6 cellular contexts compared by ENCODE assay signal in the genomic region with DNA sequence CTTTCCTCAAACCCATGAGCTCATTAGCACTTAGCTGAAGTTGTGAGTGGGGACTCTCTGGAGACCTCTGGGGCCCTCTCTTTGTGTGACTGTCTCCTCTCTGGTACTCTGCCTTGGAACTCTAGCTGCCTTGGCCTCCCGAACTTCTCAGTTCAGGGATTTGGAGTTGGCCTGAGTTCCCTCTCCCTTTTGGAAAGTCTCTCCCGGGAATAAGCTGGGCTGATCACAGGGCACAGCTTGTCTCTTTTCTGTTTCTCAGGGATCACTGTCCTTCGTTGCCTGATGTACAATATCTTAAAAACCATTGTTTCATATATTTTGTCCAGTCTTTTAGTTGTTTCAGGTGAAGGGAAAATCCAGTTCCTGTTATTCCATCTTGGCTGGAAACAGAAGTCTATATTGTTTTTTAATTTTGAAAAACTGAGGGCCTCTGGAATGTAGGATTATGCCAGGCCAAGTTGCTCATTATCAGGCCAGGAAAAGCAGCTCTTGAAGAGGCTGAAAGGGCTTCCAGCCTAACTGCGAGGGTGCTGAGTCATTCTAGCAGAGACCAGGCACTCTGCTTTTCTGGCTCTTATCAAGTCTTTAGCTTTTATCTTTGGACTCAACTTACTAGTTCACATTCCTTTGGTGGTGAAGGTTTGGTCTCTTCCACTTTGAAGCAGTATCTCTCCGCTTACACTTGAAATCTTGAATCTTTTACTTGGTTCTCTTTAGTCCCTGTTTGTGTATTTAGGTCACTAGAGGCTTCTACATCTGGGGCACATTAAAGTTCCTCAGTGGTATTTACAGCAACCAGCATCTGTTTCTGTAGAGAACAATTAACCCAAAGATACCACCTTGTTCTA. TPM values are rescaled to one million over a fixed set of nuclear protein-coding genes. Genes with fewer than 3 reads are reported as not detected.
DNase-seq lines count a peak whose midpoint lies in the region; TF ChIP-seq lines count a peak whose summit lies in the region.

No MANE protein-coding gene starts in this region.

- TF ChIP-seq CTCF in mammary epithelial cell (conservative IDR thresholded peaks at IDR 0.05 in 1 of 2, IDR thresholded peaks at IDR 0.05 in 1 of 2; ENCODE audit: extremely low read depth in 1 of 2, insufficient read depth in 1 of 2, low read depth in 1 of 2, low read length in 2 of 2): no peak
- TF ChIP-seq CTCF in ovary (IDR thresholded peaks at IDR 0.05): no peak
- TF ChIP-seq CTCF in RWPE1 (conservative IDR thresholded peaks at IDR 0.05; ENCODE audit: low read depth): no peak

- dilution Hi-C loops in mammary epithelial cell (cut with HindIII; ENCODE audit: low sequenced_read_pairs): no loop called here

- H3K27me3 ChIP-seq in mammary epithelial cell (ENCODE audit: insufficient read depth, low read length) (no peaks in the 10 kb centered on the region), ovary (no peaks in the 10 kb centered on the region)

- H3K27ac ChIP-seq in mammary epithelial cell (ENCODE audit: insufficient read depth, low read depth, low read length): no peak overlapping the region
- peak overlapping the region; percentile 26 to 90 for H3K27ac ChIP-seq in ovary
- no peak overlapping the region for H3K27ac ChIP-seq in RWPE1

- WGBS in mammary epithelial cell (ENCODE audit: low coverage, missing lambda C conversion rate): 54% methylated on average over 5 of the region's 5 CpGs
- 6 to 14% (median 8%) methylated on average over 5 of the region's 5 CpGs for WGBS in ovary, 3 donors

- no peak for TF ChIP-seq POLR2A in ovary (IDR thresholded peaks at IDR 0.05)

- peak; percentile 54 for DNase-seq in DMS 273 (lab: John Stamatoyannopoulos, UW; ENCODE audit: unreplicated experiment)
- no peak for DNase-seq in DMS 273 treated with DMSO at 0.1 percent for 48 hours (lab: John Stamatoyannopoulos, UW)
- peak; percentile 40 for DNase-seq in mammary epithelial cell
- peak; percentile 46 to 69 (median 65) for DNase-seq in ovary
- DNase-seq in GOT3 (lab: John Stamatoyannopoulos, UW): no peak
- DNase-seq in RWPE1 (ENCODE audit: low spot score): no peak

- no peak for TF ChIP-seq EP300 in ovary (IDR thresholded peaks at IDR 0.05)

- no peak overlapping the region for H3K9ac ChIP-seq in mammary epithelial cell (ENCODE audit: insufficient read depth, low read length)

- in situ Hi-C loops in mammary epithelial cell (cut with MboI; ENCODE audit: low sequenced_read_pairs in 2 of 2): no loop called here

- no peaks in the 10 kb centered on the region for H3K79me2 ChIP-seq in mammary epithelial cell (ENCODE audit: insufficient read depth, low read length)

- H2AFZ ChIP-seq in mammary epithelial cell (ENCODE audit: low read depth, low read length): peak overlapping the region; percentile 57

- BruUV-seq in mammary epithelial cell (replicated peaks; lab: Mats Ljungman, UMichigan): no TSS peak

- intact Hi-C loops in mammary epithelial cell (cut with micrococcal nuclease): loop anchor here (2.0 kb wide), 2 partner anchors 136 to 204 kb away; no protein-coding TSS in a partner anchor
- intact Hi-C loops in ovary (cut with DNase I): loop anchor here in 1 of 4 donors (5.0 kb wide), 1 partner anchor 112 kb away; no protein-coding TSS in a partner anchor

- POLR2A ChIA-PET in RWPE1 (lab: Yijun Ruan, JAX; ENCODE audit: low non-redundant PET): interaction anchor here (0.6 kb wide), 1 partner anchor 135 kb away, joined by 3 read pairs; no protein-coding TSS in a partner anchor

- H3K36me3 ChIP-seq in mammary epithelial cell (ENCODE audit: insufficient read depth, low read length) (no peaks in the 10 kb centered on the region), ovary (no peaks in the 10 kb centered on the region)

- no peaks in the 10 kb centered on the region for H4K20me1 ChIP-seq in mammary epithelial cell (ENCODE audit: insufficient read depth, low read length)

- CTCF ChIA-PET in mammary epithelial cell (lab: Charles Lee; ENCODE audit: low non-redundant PET) (no interaction called here), RWPE1 (lab: Yijun Ruan, JAX) (interaction anchor here (0.6 to 1.8 kb wide), 4 partner anchors 9 to 222 kb away, joined by 3 to 10 read pairs (median 6); no protein-coding TSS in a partner anchor)

- peaks cover 6% of the 10 kb centered on the region for H3K4me1 ChIP-seq in mammary epithelial cell (ENCODE audit: insufficient read depth, low read length)
- H3K4me1 ChIP-seq in ovary (ENCODE audit: insufficient read depth): peaks cover 13% of the 10 kb centered on the region

- H3K4me2 ChIP-seq in mammary epithelial cell (ENCODE audit: insufficient read depth, low read depth, low read length): no peak overlapping the region

- H3K9me3 ChIP-seq in mammary epithelial cell (replicated peaks; ENCODE audit: insufficient read depth, low read length) (no peaks in the 10 kb centered on the region), ovary (no peaks in the 10 kb centered on the region)

- H3K4me3 ChIP-seq in mammary epithelial cell (replicated peaks in 1 of 3; ENCODE audit: insufficient read depth in 1 of 3, low read depth in 2 of 3, low read length in 3 of 3) (no peak overlapping the region), ovary (no peak overlapping the region)

RNA-seq across cellular contexts. Expression of a gene that starts 8.4 kb away (rescaled TPM):
- total RNA-seq in mammary epithelial cell (10 to 100 TPM; 52.2 to 63.5 TPM), ovary (10 to 100 TPM in 6 of 7 donors, 1 to 10 TPM in 1; 6.1 to 49.3 (median 15.9) TPM)
- polyA plus RNA-seq in mammary epithelial cell (48.0 TPM), ovary (10 to 100 TPM; 15.0 to 15.4 TPM)
- polyA minus RNA-seq in mammary epithelial cell: 48.2 TPM

RNA-seq across cellular contexts. Expression of a gene that starts 44.6 kb away (rescaled TPM):
- under 1 TPM; 0.56 to 0.83 TPM for total RNA-seq in mammary epithelial cell
- polyA plus RNA-seq in mammary epithelial cell: 1.0 TPM
- polyA minus RNA-seq in mammary epithelial cell: not detected
- under 1 TPM; 0.48 to 0.92 (median 0.84) TPM for total RNA-seq in ovary
- polyA plus RNA-seq in ovary: 1 to 10 TPM in 1 of 2 donors, under 1 TPM in 1; 0.46 to 1.2 TPM

RNA-seq across cellular contexts. Expression of a gene that starts 44.7 kb away (rescaled TPM):
- total RNA-seq in mammary epithelial cell: 10 to 100 TPM; 42.8 to 50.2 TPM
- 79.6 TPM for polyA plus RNA-seq in mammary epithelial cell
- polyA minus RNA-seq in mammary epithelial cell: 39.5 TPM
- total RNA-seq in ovary: 10 to 100 TPM; 12.3 to 27.5 (median 24.2) TPM
- 10 to 100 TPM; 28.2 to 53.6 TPM for polyA plus RNA-seq in ovary

RNA-seq across cellular contexts. Expression of a gene that starts 54.1 kb away (rescaled TPM):
- total RNA-seq in mammary epithelial cell: 10 to 100 TPM; 10.2 to 14.5 TPM
- polyA plus RNA-seq in mammary epithelial cell: 5.5 TPM
- polyA minus RNA-seq in mammary epithelial cell: 2.2 TPM
- 10 to 100 TPM; 14.3 to 59.3 (median 34.7) TPM for total RNA-seq in ovary
- polyA plus RNA-seq in ovary: 10 to 100 TPM; 46.8 to 57.0 TPM

Comparison
In these comparisons a context has a peak if more than half of its experiments do, and no peak if none do; other contexts are left out.
1. DNase-seq: peak in DMS 273 (single experiment), mammary epithelial cell (single experiment) and ovary (5 of 5); none in DMS 273 treated with DMSO at 0.1 percent for 48 hours (single experiment), GOT3 (single experiment) and RWPE1 (single experiment).
2. H3K27ac ChIP-seq: peak in ovary (2 of 2); none in mammary epithelial cell (single experiment) and RWPE1 (single experiment).